1 cellular context compared by ENCODE assay signal in genomic region chr6:37222125-37222967, GRCh38.
TF ChIP-seq lines count a peak whose summit lies in the region.

No MANE protein-coding gene starts in this region.

TF ChIP-seq in K562, 482 proteins besides CTCF, POLR2A, EP300 and RAD21 (continued from another document):
- TF ChIP-seq ZNF165 (CRISPR knock-in tag; IDR thresholded peaks at IDR 0.05; ENCODE audit: borderline replicate concordance), result no peak
- TF ChIP-seq, protein P1, sequence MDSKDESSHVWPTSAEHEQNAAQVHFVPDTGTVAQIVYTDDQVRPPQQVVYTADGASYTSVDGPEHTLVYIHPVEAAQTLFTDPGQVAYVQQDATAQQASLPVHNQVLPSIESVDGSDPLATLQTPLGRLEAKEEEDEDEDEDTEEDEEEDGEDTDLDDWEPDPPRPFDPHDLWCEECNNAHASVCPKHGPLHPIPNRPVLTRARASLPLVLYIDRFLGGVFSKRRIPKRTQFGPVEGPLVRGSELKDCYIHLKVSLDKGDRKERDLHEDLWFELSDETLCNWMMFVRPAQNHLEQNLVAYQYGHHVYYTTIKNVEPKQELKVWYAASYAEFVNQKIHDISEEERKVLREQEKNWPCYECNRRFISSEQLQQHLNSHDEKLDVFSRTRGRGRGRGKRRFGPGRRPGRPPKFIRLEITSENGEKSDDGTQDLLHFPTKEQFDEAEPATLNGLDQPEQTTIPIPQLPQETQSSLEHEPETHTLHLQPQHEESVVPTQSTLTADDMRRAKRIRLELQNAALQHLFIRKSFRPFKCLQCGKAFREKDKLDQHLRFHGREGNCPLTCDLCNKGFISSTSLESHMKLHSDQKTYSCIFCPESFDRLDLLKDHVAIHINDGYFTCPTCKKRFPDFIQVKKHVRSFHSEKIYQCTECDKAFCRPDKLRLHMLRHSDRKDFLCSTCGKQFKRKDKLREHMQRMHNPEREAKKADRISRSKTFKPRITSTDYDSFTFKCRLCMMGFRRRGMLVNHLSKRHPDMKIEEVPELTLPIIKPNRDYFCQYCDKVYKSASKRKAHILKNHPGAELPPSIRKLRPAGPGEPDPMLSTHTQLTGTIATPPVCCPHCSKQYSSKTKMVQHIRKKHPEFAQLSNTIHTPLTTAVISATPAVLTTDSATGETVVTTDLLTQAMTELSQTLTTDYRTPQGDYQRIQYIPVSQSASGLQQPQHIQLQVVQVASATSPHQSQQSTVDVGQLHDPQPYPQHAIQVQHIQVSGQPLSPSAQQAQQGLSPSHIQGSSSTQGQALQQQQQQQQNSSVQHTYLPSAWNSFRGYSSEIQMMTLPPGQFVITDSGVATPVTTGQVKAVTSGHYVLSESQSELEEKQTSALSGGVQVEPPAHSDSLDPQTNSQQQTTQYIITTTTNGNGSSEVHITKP (IDR thresholded peaks at IDR 0.05; ENCODE audit: partially characterized antibody), result peak; percentile 29
- TF ChIP-seq, protein P2, sequence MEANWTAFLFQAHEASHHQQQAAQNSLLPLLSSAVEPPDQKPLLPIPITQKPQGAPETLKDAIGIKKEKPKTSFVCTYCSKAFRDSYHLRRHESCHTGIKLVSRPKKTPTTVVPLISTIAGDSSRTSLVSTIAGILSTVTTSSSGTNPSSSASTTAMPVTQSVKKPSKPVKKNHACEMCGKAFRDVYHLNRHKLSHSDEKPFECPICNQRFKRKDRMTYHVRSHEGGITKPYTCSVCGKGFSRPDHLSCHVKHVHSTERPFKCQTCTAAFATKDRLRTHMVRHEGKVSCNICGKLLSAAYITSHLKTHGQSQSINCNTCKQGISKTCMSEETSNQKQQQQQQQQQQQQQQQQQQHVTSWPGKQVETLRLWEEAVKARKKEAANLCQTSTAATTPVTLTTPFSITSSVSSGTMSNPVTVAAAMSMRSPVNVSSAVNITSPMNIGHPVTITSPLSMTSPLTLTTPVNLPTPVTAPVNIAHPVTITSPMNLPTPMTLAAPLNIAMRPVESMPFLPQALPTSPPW (CRISPR knock-in tag; IDR thresholded peaks at IDR 0.05), result peak; percentile 75
- TF ChIP-seq CTBP1 (IDR thresholded peaks at IDR 0.05; ENCODE audit: borderline replicate concordance), result peak; percentile 75
- peak; percentile 75; the same call in 1 of the 2 replicates for TF ChIP-seq E2F1 (CRISPR knock-in tag; IDR thresholded peaks at IDR 0.05)
- no peak for TF ChIP-seq PCBP2 (IDR thresholded peaks at IDR 0.05; ENCODE audit: low read depth, low read length, poor library complexity, severe bottlenecking)
- TF ChIP-seq NBN (IDR thresholded peaks at IDR 0.05; ENCODE audit: low read depth), result peak; percentile 71
- peak in 1 of 2 experiments; percentile 55; a peak in 1 of 4 replicates for TF ChIP-seq MNT (conservative IDR thresholded peaks at IDR 0.05)
- peak; percentile 45; the same call in 1 of the 2 replicates for TF ChIP-seq PHF8 (IDR thresholded peaks at IDR 0.05; ENCODE audit: borderline replicate concordance, low read length)
- peak; percentile 54; the same call in 1 of the 2 replicates for TF ChIP-seq POLR2G (IDR thresholded peaks at IDR 0.05; ENCODE audit: low read depth, low read length)
- 0 out of 2 replicates have a peak, but pooled peaks have one; percentile 41 for TF ChIP-seq RNF2 (IDR thresholded peaks at IDR 0.05)
- TF ChIP-seq ZNF324 (CRISPR knock-in tag; IDR thresholded peaks at IDR 0.05), result no peak
- TF ChIP-seq CREB1 (IDR thresholded peaks at IDR 0.05), result no peak
- peak; percentile 38; the same call in 1 of the 2 replicates for TF ChIP-seq CREB1 (CRISPR knock-in tag; IDR thresholded peaks at IDR 0.05)
- peak in 1 of 2 experiments; percentile 83; a peak in 1 of 4 replicates for TF ChIP-seq SRF (CRISPR knock-in tag; IDR thresholded peaks at IDR 0.05)
- peak; percentile 86; the same call in 1 of the 2 replicates for TF ChIP-seq MTA3 (IDR thresholded peaks at IDR 0.05; ENCODE audit: borderline replicate concordance)
- TF ChIP-seq MXI1 (IDR thresholded peaks at IDR 0.05; ENCODE audit: low read depth, low read length), result 0 out of 2 replicates have a peak, but pooled peaks have one; percentile 43
- peak; percentile 50 for TF ChIP-seq RBBP5 (IDR thresholded peaks at IDR 0.05; ENCODE audit: borderline replicate concordance, insufficient read depth, low read length, poor library complexity, severe bottlenecking)
- peak; percentile 49 for TF ChIP-seq RBFOX2 (IDR thresholded peaks at IDR 0.05; ENCODE audit: low read depth, low read length)
- TF ChIP-seq, protein P3, sequence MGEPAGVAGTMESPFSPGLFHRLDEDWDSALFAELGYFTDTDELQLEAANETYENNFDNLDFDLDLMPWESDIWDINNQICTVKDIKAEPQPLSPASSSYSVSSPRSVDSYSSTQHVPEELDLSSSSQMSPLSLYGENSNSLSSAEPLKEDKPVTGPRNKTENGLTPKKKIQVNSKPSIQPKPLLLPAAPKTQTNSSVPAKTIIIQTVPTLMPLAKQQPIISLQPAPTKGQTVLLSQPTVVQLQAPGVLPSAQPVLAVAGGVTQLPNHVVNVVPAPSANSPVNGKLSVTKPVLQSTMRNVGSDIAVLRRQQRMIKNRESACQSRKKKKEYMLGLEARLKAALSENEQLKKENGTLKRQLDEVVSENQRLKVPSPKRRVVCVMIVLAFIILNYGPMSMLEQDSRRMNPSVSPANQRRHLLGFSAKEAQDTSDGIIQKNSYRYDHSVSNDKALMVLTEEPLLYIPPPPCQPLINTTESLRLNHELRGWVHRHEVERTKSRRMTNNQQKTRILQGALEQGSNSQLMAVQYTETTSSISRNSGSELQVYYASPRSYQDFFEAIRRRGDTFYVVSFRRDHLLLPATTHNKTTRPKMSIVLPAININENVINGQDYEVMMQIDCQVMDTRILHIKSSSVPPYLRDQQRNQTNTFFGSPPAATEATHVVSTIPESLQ (CRISPR knock-in tag; IDR thresholded peaks at IDR 0.05), result 0 out of 2 replicates have a peak, but pooled peaks have one; percentile 43
- no peak for TF ChIP-seq CBX2 (IDR thresholded peaks at IDR 0.05; ENCODE audit: insufficient read depth, low read length, poor library complexity, severe bottlenecking)
- TF ChIP-seq, protein P4, sequence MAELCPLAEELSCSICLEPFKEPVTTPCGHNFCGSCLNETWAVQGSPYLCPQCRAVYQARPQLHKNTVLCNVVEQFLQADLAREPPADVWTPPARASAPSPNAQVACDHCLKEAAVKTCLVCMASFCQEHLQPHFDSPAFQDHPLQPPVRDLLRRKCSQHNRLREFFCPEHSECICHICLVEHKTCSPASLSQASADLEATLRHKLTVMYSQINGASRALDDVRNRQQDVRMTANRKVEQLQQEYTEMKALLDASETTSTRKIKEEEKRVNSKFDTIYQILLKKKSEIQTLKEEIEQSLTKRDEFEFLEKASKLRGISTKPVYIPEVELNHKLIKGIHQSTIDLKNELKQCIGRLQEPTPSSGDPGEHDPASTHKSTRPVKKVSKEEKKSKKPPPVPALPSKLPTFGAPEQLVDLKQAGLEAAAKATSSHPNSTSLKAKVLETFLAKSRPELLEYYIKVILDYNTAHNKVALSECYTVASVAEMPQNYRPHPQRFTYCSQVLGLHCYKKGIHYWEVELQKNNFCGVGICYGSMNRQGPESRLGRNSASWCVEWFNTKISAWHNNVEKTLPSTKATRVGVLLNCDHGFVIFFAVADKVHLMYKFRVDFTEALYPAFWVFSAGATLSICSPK (IDR thresholded peaks at IDR 0.05; ENCODE audit: borderline replicate concordance), result no peak
- TF ChIP-seq MCM5 (IDR thresholded peaks at IDR 0.05; ENCODE audit: low read depth), result no peak
- TF ChIP-seq SPI1 (IDR thresholded peaks at IDR 0.05; ENCODE audit: borderline replicate concordance, low read depth, low read length), result peak; percentile 59; the same call in 1 of the 2 replicates
- TF ChIP-seq RB1 (IDR thresholded peaks at IDR 0.05; ENCODE audit: low read depth), result peak; percentile 79; the same call in 1 of the 2 replicates
TF ChIP-seq in K562: peak in this region for 77.
